Comparison of ENCODE assay signal across 16 cellular contexts in the genomic region with DNA sequence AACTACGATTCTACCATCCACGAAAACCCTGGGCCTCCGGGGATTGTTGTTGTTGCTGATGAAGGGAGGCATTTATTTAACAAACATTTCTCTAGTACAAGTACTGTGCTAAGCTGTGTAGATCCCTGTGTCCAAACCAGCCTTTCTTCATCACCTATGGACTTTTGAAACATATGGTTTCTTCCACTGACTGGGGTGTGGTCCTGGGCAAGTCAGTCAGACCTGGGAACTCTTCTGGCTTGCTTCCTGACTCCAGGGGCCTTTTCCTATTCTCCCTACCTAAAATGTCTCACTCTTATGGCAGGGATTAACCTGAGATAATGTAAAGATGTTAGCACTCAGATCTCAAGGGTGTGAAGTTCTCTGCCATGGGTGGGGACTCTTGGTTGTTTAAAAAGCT. TPM values are rescaled to one million over a fixed set of nuclear protein-coding genes. Genes with fewer than 3 reads are reported as not detected.
A peak's percentile ranks its signal among the peaks of the same experiment; 100 is the strongest.
DNase-seq lines count a peak whose midpoint lies in the region; ATAC-seq and TF ChIP-seq lines count a peak whose summit lies in the region.
"Had no signal": no experiment of that assay in that cellular context is flagged by ENCODE, and none has a peak within 500 bp of the region (broad histone marks: within the 10 kb centered on the region; RNA-seq: fewer than 3 reads in every experiment).

No MANE protein-coding gene starts in this region.

- CTCF ChIA-PET in HCT116 (lab: Charles Lee), result no interaction called here
- CTCF ChIA-PET in activated CD4-positive, alpha-beta memory T cell treated with anti-CD3 and anti-CD28 coated beads for 36 hours (lab: Charles Lee), result interaction anchor here (1.2 kb wide), 1 partner anchor 47 kb away, joined by 3 read pairs; no protein-coding TSS in a partner anchor

- H3K27me3 ChIP-seq in HCT116 (ENCODE audit: insufficient read depth, low read length) (no peaks in the 10 kb centered on the region), colonic mucosa (no peaks in the 10 kb centered on the region), hepatocyte (no peaks in the 10 kb centered on the region), muscle layer of duodenum (ENCODE audit: low read depth, low read length) (no peaks in the 10 kb centered on the region), Peyer's patch (no peaks in the 10 kb centered on the region)

- H3K79me2 ChIP-seq in HCT116 (ENCODE audit: insufficient read depth, low read length) (no peaks in the 10 kb centered on the region), hepatocyte (peaks cover 13% of the 10 kb centered on the region)

- TF ChIP-seq CTCF in HCT116 (IDR thresholded peaks at IDR 0.05 in 2 of 3, conservative IDR thresholded peaks at IDR 0.05 in 1 of 3; ENCODE audit: borderline replicate concordance in 1 of 3, insufficient read depth in 1 of 3, low read depth in 2 of 3, low read length in 2 of 3), result no peak
- TF ChIP-seq CTCF in colonic mucosa (IDR thresholded peaks at IDR 0.05), result no peak
- TF ChIP-seq CTCF in hepatocyte (IDR thresholded peaks at IDR 0.05; ENCODE audit: poor library complexity), result no peak
- no peak for TF ChIP-seq CTCF in Peyer's patch (IDR thresholded peaks at IDR 0.05)

- intact Hi-C loops in HCT116 (cut with micrococcal nuclease) (no loop called here), colonic mucosa (cut with DNase I) (no loop called here)
- intact Hi-C loops in activated CD4-positive, alpha-beta memory T cell treated with anti-CD3 and anti-CD28 coated beads for 36 hours (cut with micrococcal nuclease), result no loop called here

- H3K4me3 Mint-ChIP-seq in activated CD4-positive, alpha-beta memory T cell treated with anti-CD3 and anti-CD28 coated beads for 36 hours, result no peak overlapping the region
- H3K4me3 Mint-ChIP-seq: B cell; CD4-positive, alpha-beta T cell; GM23338 had no signal

- WGBS in hepatocyte (ENCODE audit: low lambda C conversion rate, missing lambda C conversion rate), result 80% methylated on average over 3 of the region's 3 CpGs

- no peak for TF ChIP-seq RAD21 in HCT116 (IDR thresholded peaks at IDR 0.05; ENCODE audit: low read depth)

- no peak overlapping the region for H3K27ac Mint-ChIP-seq in activated CD4-positive, alpha-beta memory T cell treated with anti-CD3 and anti-CD28 coated beads for 36 hours
- H3K27ac Mint-ChIP-seq: B cell; CD4-positive, alpha-beta T cell had no signal

- peaks cover 54% of the 10 kb centered on the region for H3K27me3 Mint-ChIP-seq in activated CD4-positive, alpha-beta memory T cell treated with anti-CD3 and anti-CD28 coated beads for 36 hours

- H2AFZ ChIP-seq in HCT116 (ENCODE audit: low read depth, low read length, poor library complexity, severe bottlenecking) (no peak overlapping the region), hepatocyte (no peak overlapping the region)
- H2AFZ ChIP-seq: GM23338 had no signal

- H3K27ac ChIP-seq in HCT116 (ENCODE audit: low read depth, low read length) (no peak overlapping the region), colonic mucosa (peak overlapping the region; percentile 1), hepatocyte (peak overlapping the region; percentile 58), muscle layer of duodenum (ENCODE audit: low read length) (peak overlapping the region; percentile 1), Peyer's patch (peak overlapping the region in 2 of 4 donors; percentile 62 to 71)
- H3K27ac ChIP-seq: 22Rv1 had no signal

- H3K4me2 ChIP-seq in HCT116 (ENCODE audit: low read length) (no peak overlapping the region), hepatocyte (peak overlapping the region; percentile 30)
- H3K4me2 ChIP-seq: GM23338 had no signal

- no peaks in the 10 kb centered on the region for H3K36me3 Mint-ChIP-seq in activated CD4-positive, alpha-beta memory T cell treated with anti-CD3 and anti-CD28 coated beads for 36 hours

- DNase-seq in HCT116 (ENCODE audit: low read depth, low spot score), result no peak
- DNase-seq in colonic mucosa, result no peak
- DNase-seq in hepatocyte (ENCODE audit: low spot score), result no peak
- no peak for DNase-seq in activated CD4-positive, alpha-beta memory T cell treated with anti-CD3 and anti-CD28 coated beads for 36 hours
- DNase-seq in amygdala (lab: John Stamatoyannopoulos, UW), result no peak
- no peak for DNase-seq in Peyer's patch
- DNase-seq: C1 segment of cervical spinal cord; CD4-positive, alpha-beta T cell; DMS79; H7 had no signal

- RAD21 ChIA-PET in HCT116 (lab: Charles Lee; ENCODE audit: low non-redundant PET in 1 of 2, low total read pairs in 2 of 2, uncharacterized antibody in 2 of 2, unreplicated experiment in 2 of 2), result no interaction called here

- no peaks in the 10 kb centered on the region for H3K9me2 ChIP-seq in HCT116 (ENCODE audit: insufficient read depth)
- H3K9me2 ChIP-seq in hepatocyte (replicated peaks; ENCODE audit: insufficient read depth), result no peaks in the 10 kb centered on the region

- ATAC-seq in HCT116 (0 out of 2 replicates have a peak, but pooled peaks have one; percentile 15), GM19395 (IDR thresholded peaks at IDR 0.05; ENCODE audit: unreplicated experiment) (no peak)
- ATAC-seq: GM12878 had no signal

- H3K9me3 ChIP-seq in HCT116 (ENCODE audit: control insufficient read depth in 1 of 2, insufficient read depth in 1 of 2, low read depth in 1 of 2, low read length in 2 of 2), result no peaks in the 10 kb centered on the region
- H3K9me3 ChIP-seq in colonic mucosa, result no peaks in the 10 kb centered on the region
- H3K9me3 ChIP-seq in hepatocyte (ENCODE audit: low read depth), result no peaks in the 10 kb centered on the region
- H3K9me3 ChIP-seq in muscle layer of duodenum (ENCODE audit: control insufficient read depth in 1 of 2, low read length in 2 of 2), result no peaks in the 10 kb centered on the region
- H3K9me3 ChIP-seq in Peyer's patch, result no peaks in the 10 kb centered on the region

- H3K9me3 Mint-ChIP-seq in activated CD4-positive, alpha-beta memory T cell treated with anti-CD3 and anti-CD28 coated beads for 36 hours, result no peaks in the 10 kb centered on the region
- H3K9me3 Mint-ChIP-seq: CD4-positive, alpha-beta T cell; GM23338 had no signal

- H3K4me3 ChIP-seq in HCT116 (replicated peaks in 1 of 2; ENCODE audit: low read depth in 1 of 2, low read length in 2 of 2), result no peak overlapping the region
- H3K4me3 ChIP-seq in colonic mucosa, result no peak overlapping the region
- H3K4me3 ChIP-seq in hepatocyte, result no peak overlapping the region
- no peak overlapping the region for H3K4me3 ChIP-seq in muscle layer of duodenum (ENCODE audit: low read depth in 1 of 2, low read length in 2 of 2)
- H3K4me3 ChIP-seq in Peyer's patch, result no peak overlapping the region
- H3K4me3 ChIP-seq: GM12878, GM23338 had no signal

- no TSS peak for BruUV-seq in HCT116 (replicated peaks; lab: Mats Ljungman, UMichigan)

- H3K36me3 ChIP-seq in HCT116 (ENCODE audit: control insufficient read depth in 1 of 2, insufficient read depth in 2 of 2, low read length in 2 of 2) (peaks cover 7 to 13% of the 10 kb centered on the region in 2 experiments; a peak in 3 of 4 replicates), colonic mucosa (peaks cover 12% of the 10 kb centered on the region), hepatocyte (replicated peaks; ENCODE audit: insufficient read depth, low read depth) (no peaks in the 10 kb centered on the region), muscle layer of duodenum (ENCODE audit: control insufficient read depth in 1 of 2, insufficient read depth in 2 of 2, low read length in 2 of 2) (peaks cover 10 to 13% of the 10 kb centered on the region in 2 donors), Peyer's patch (peaks cover 0 to 24% (median 0%) of the 10 kb centered on the region in 3 donors)

- POLR2A ChIA-PET in HCT116 (lab: Charles Lee), result no interaction called here
- POLR2A ChIA-PET in activated CD4-positive, alpha-beta memory T cell treated with anti-CD3 and anti-CD28 coated beads for 36 hours (lab: Charles Lee), result no interaction called here

- H3K4me1 Mint-ChIP-seq in activated CD4-positive, alpha-beta memory T cell treated with anti-CD3 and anti-CD28 coated beads for 36 hours (ENCODE audit: low read depth), result peaks cover 12% of the 10 kb centered on the region

- H4K20me1 ChIP-seq in HCT116 (ENCODE audit: insufficient read depth) (no peaks in the 10 kb centered on the region), hepatocyte (ENCODE audit: insufficient read depth, poor library complexity, severe bottlenecking) (peaks cover 3% of the 10 kb centered on the region)

- H3K9ac ChIP-seq in HCT116 (ENCODE audit: low read length) (no peak overlapping the region), colonic mucosa (ENCODE audit: low read depth in 2 of 2, low read length in 2 of 2) (no peak overlapping the region)

- TF ChIP-seq POLR2A in HCT116 (IDR thresholded peaks at IDR 0.05; ENCODE audit: borderline replicate concordance, extremely low read depth, insufficient read depth, insufficient read length) (no peak), Peyer's patch (IDR thresholded peaks at IDR 0.05) (no peak)

- peaks cover 5 to 19% of the 10 kb centered on the region in 2 experiments; a peak in 3 of 4 replicates for H3K4me1 ChIP-seq in HCT116 (ENCODE audit: control insufficient read depth in 1 of 2, insufficient read depth in 2 of 2, low read length in 2 of 2)
- no peaks in the 10 kb centered on the region for H3K4me1 ChIP-seq in colonic mucosa
- H3K4me1 ChIP-seq in hepatocyte (ENCODE audit: insufficient read depth), result peaks cover 16% of the 10 kb centered on the region
- peaks cover 0 to 20% of the 10 kb centered on the region in 2 donors for H3K4me1 ChIP-seq in muscle layer of duodenum (ENCODE audit: control insufficient read depth in 1 of 2, insufficient read depth in 2 of 2, low read length in 2 of 2)
- peaks cover 0 to 20% (median under 1%) of the 10 kb centered on the region in 4 donors for H3K4me1 ChIP-seq in Peyer's patch

TF ChIP-seq in HCT116, 20 proteins besides CTCF, POLR2A, EP300 and RAD21 (continues in another document):
- TF ChIP-seq EZH2phosphoT487 (IDR thresholded peaks at IDR 0.05; ENCODE audit: borderline replicate concordance), result no peak
- no peak for TF ChIP-seq ZNF274 (IDR thresholded peaks at IDR 0.05; ENCODE audit: low read depth, low read length)
- TF ChIP-seq CEBPB (IDR thresholded peaks at IDR 0.05; ENCODE audit: low read depth), result no peak
- TF ChIP-seq CBX3 (IDR thresholded peaks at IDR 0.05; ENCODE audit: low read depth), result no peak
- no peak for TF ChIP-seq POLR2AphosphoS5 (IDR thresholded peaks at IDR 0.05; ENCODE audit: low read depth, low read length)
- no peak for TF ChIP-seq YY1 (IDR thresholded peaks at IDR 0.05; ENCODE audit: extremely low read depth, insufficient replicate concordance, low read depth, low read length)
- no peak for TF ChIP-seq FOSL1 (IDR thresholded peaks at IDR 0.05; ENCODE audit: low read depth)
- TF ChIP-seq MAX (IDR thresholded peaks at IDR 0.05), result no peak

RNA-seq across cellular contexts. Expression of gene EFNB2, which starts 46.8 kb away (rescaled TPM):
- total RNA-seq in HCT116 (2021; ENCODE audit: unreplicated experiment), result 30.9 TPM
- polyA plus RNA-seq in HCT116 (2012), result 13.5 and 18.0 TPM in 2 replicates
- total RNA-seq in colonic mucosa, result 100 to 1,000 TPM in 1 of 2 donors, 10 to 100 TPM in 1; 41.8 to 104 TPM
- 59.6 and 63.3 TPM in 2 replicates for total RNA-seq in hepatocyte
- 57.7 and 62.4 TPM in 2 replicates for polyA plus RNA-seq in hepatocyte
- under 1 TPM in 1 of 2 experiments, not detected in 1; 0.07 TPM for total RNA-seq in activated CD4-positive, alpha-beta memory T cell treated with anti-CD3 and anti-CD28 coated beads for 36 hours
- 10 to 100 TPM in 3 of 4 donors, 1 to 10 TPM in 1; 5.8 to 38.9 (median 30.2) TPM for total RNA-seq in Peyer's patch

Comparison
In these comparisons a context has a peak if more than half of its experiments do, and no peak if none do; other contexts are left out.
1. RNA of gene EFNB2, which starts 46.8 kb away (total RNA-seq): 41.8 to 104 TPM in colonic mucosa, 59.6 to 63.3 TPM in hepatocyte, 5.8 to 38.9 TPM in Peyer's patch and 30.9 TPM in HCT116 (single experiment); 0.07 TPM in activated CD4-positive, alpha-beta memory T cell treated with anti-CD3 and anti-CD28 coated beads for 36 hours; every median in the first group is over 4 times any median in the second.